Comparison of ENCODE assay signal across 22 cellular contexts in the genomic region with DNA sequence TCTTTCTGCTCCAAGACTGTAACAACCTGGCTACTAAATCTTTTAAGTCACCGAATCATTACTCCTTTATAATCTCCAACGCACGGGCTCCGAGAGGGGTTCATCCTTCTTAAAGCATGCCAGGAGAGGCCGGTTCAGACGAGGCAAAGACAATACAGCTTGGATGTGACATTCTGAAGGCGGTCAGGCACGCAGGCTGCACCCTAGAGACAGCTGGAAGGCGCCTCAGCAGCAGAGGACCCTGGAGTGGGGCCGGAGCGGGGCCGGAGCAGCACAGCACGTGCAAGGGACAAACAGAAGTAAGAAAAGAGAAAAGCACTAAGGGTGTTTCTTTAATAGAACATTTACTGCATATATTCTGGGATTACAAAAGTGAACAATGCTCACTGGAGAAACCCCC.
DNase-seq lines count a peak whose midpoint lies in the region; ATAC-seq lines count a peak whose summit lies in the region.
"Had no signal": no experiment of that assay in that cellular context is flagged by ENCODE, and none has a peak within 500 bp of the region (broad histone marks: within the 10 kb centered on the region; RNA-seq: fewer than 3 reads in every experiment).

No MANE protein-coding gene starts in this region.

- H3K36me3 ChIP-seq in effector memory CD4-positive, alpha-beta T cell (ENCODE audit: control insufficient read depth, insufficient read depth, low read length), result no peaks in the 10 kb centered on the region
- H3K36me3 ChIP-seq: BLaER1, HAP-1 had no signal

- ATAC-seq in Right ventricle myocardium inferior (no peak), left ventricle myocardium superior (no peak), GM19035 (IDR thresholded peaks at IDR 0.05; ENCODE audit: unreplicated experiment) (no peak)

- H3K27ac ChIP-seq in effector memory CD4-positive, alpha-beta T cell (ENCODE audit: insufficient read depth, low read length, poor library complexity, severe bottlenecking), result no peak overlapping the region
- H3K27ac ChIP-seq: BLaER1 had no signal

- no peaks in the 10 kb centered on the region for H3K27me3 ChIP-seq in effector memory CD4-positive, alpha-beta T cell (replicated peaks; ENCODE audit: control insufficient read depth, insufficient read depth, low read length, poor library complexity, severe bottlenecking)
- H3K27me3 ChIP-seq: BLaER1 had no signal

- no peaks in the 10 kb centered on the region for H3K4me1 ChIP-seq in effector memory CD4-positive, alpha-beta T cell (ENCODE audit: control insufficient read depth, insufficient read depth, low read length, poor library complexity, severe bottlenecking)
- H3K4me1 ChIP-seq: HAP-1 had no signal

- H3K9me3 ChIP-seq in effector memory CD4-positive, alpha-beta T cell (ENCODE audit: control insufficient read depth, low read length), result no peaks in the 10 kb centered on the region

- no peak overlapping the region for H3K4me3 ChIP-seq in effector memory CD4-positive, alpha-beta T cell (ENCODE audit: insufficient read depth, low read depth, low read length, poor library complexity, severe bottlenecking)
- H3K4me3 ChIP-seq: BLaER1, HAP-1 had no signal

- DNase-seq in Right ventricle myocardium inferior (ENCODE audit: missing footprints) (peak; percentile 44), left ventricle myocardium superior (no peak), left kidney (ENCODE audit: low read depth, low spot score) (peak; percentile 50), retina (peak; percentile 44), NCI-H1048 (lab: John Stamatoyannopoulos, UW) (no peak), NCI-H1105 treated with DMSO at 0.1 percent for 48 hours (lab: John Stamatoyannopoulos, UW) (no peak)
- DNase-seq in effector memory CD4-positive, alpha-beta T cell, result no peak
- DNase-seq: CD4-positive, CD25-positive, alpha-beta regulatory T cell; DMS153; GOT3; HFFc6; KBM-7; MV-4-11; NCI-H2029; NCI-H446; NCI-H524 treated with DMSO at 0.1 percent for 48 hours; NCI-H774; RPMI8226; SHP77 had no signal

- intact Hi-C loops in Right ventricle myocardium inferior (cut with DNase I), result no loop called here
- intact Hi-C loops in left ventricle myocardium superior (cut with micrococcal nuclease), result no loop called here

Comparison
In these comparisons a context has a peak if more than half of its experiments do, and no peak if none do; other contexts are left out.
1. DNase-seq: peak in Right ventricle myocardium inferior (single experiment), left kidney (single experiment) and retina (single experiment); none in left ventricle myocardium superior (single experiment), effector memory CD4-positive, alpha-beta T cell (0 of 3), NCI-H1048 (single experiment) and NCI-H1105 treated with DMSO at 0.1 percent for 48 hours (single experiment).